8 cellular contexts compared by ENCODE assay signal in genomic region chr1:92961896-92962752, GRCh38. TPM values are rescaled to one million over a fixed set of nuclear protein-coding genes. Genes with fewer than 3 reads are reported as not detected.
A peak's percentile ranks its signal among the peaks of the same experiment; 100 is the strongest.
DNase-seq lines count a peak whose midpoint lies in the region; ATAC-seq and TF ChIP-seq lines count a peak whose summit lies in the region.

No MANE protein-coding gene starts in this region.

- no peak for TF ChIP-seq POLR2A in prostate gland (IDR thresholded peaks at IDR 0.05)

- peaks cover 24% of the 10 kb centered on the region for H3K4me1 ChIP-seq in PC-9 (replicated peaks; ENCODE audit: insufficient read depth)
- no peaks in the 10 kb centered on the region for H3K4me1 ChIP-seq in prostate gland (replicated peaks)

- peaks cover 8% of the 10 kb centered on the region for H3K4me1 Mint-ChIP-seq in glutamatergic neuron (ENCODE audit: low read depth, unreplicated experiment)

- H3K36me3 ChIP-seq in PC-9 (ENCODE audit: low read depth), result no peaks in the 10 kb centered on the region
- no peaks in the 10 kb centered on the region for H3K36me3 ChIP-seq in prostate gland

- no peaks in the 10 kb centered on the region for H3K9me2 ChIP-seq in PC-9 (ENCODE audit: insufficient read depth)

- BruUV-seq in PC-9 (replicated peaks; lab: Mats Ljungman, UMichigan), result TSS peak; percentile 81

- intact Hi-C loops in PC-9 (cut with micrococcal nuclease; ENCODE audit: unreplicated experiment), result loop anchor here (1.0 to 2.0 kb wide), 2 partner anchors 32 to 101 kb away; no protein-coding TSS in a partner anchor
- intact Hi-C loops in prostate gland (cut with DNase I), result loop anchor here (2.0 kb wide), 1 partner anchor 103 kb away; no protein-coding TSS in a partner anchor

- H3K27me3 ChIP-seq in PC-9 (ENCODE audit: insufficient read depth, low read depth) (no peaks in the 10 kb centered on the region), prostate gland (replicated peaks; ENCODE audit: insufficient read depth) (no peaks in the 10 kb centered on the region)

- POLR2A ChIA-PET in PC-9 (lab: Charles Lee; ENCODE audit: unreplicated experiment), result interaction anchor here (0.5 to 1.0 kb wide), 7 partner anchors 28 to 1353 kb away, joined by 3 to 23 read pairs (median 9); partner anchors contain the start of gene MTF2

- peaks cover 7% of the 10 kb centered on the region; the same call in 1 of the 2 replicates for H3F3A ChIP-seq in PC-9 (ENCODE audit: insufficient read depth, low read depth)

- peak overlapping the region; percentile 82 for H3K4me2 ChIP-seq in PC-9

- H3K9me3 ChIP-seq in PC-9 (ENCODE audit: insufficient read depth, low read depth), result no peaks in the 10 kb centered on the region
- H3K9me3 ChIP-seq in prostate gland, result no peaks in the 10 kb centered on the region

- DNase-seq in AG09309 (ENCODE audit: low read depth) (peak; percentile 40), PC-9 (peak; percentile 17 to 82), activated gamma-delta T cell (lab: John Stamatoyannopoulos, UW) (peak; percentile 39), glutamatergic neuron (no peak), prostate gland (ENCODE audit: low spot score) (no peak), GF-D8 (lab: John Stamatoyannopoulos, UW) (no peak)

- WGBS in prostate gland, result 5% methylated on average over 24 of the region's 32 CpGs

- no peak for TF ChIP-seq CTCF in AG09309 (IDR thresholded peaks at IDR 0.05; ENCODE audit: control insufficient read depth, insufficient read depth, low read depth, low read length, missing control alignments)
- TF ChIP-seq CTCF in PC-9 (conservative IDR thresholded peaks at IDR 0.05), result 0 out of 2 replicates have a peak, but pooled peaks have one; percentile 14
- no peak for TF ChIP-seq CTCF in glutamatergic neuron (IDR thresholded peaks at IDR 0.05; ENCODE audit: partially characterized antibody, unreplicated experiment)
- TF ChIP-seq CTCF in prostate gland (IDR thresholded peaks at IDR 0.05), result peak in 1 of 4 experiments; percentile 16

- H3K4me3 ChIP-seq in AG09309 (ENCODE audit: control insufficient read depth, low read depth, low read length) (peak overlapping the region; percentile 90), PC-9 (peak overlapping the region; percentile 66), prostate gland (peak overlapping the region; percentile 69 to 95)

- H3K36me3 Mint-ChIP-seq in glutamatergic neuron (ENCODE audit: unreplicated experiment), result no peaks in the 10 kb centered on the region

- peaks cover 12% of the 10 kb centered on the region for H3K79me2 ChIP-seq in PC-9 (ENCODE audit: low read depth)

- H4K20me1 ChIP-seq in PC-9 (ENCODE audit: insufficient read depth), result no peaks in the 10 kb centered on the region

- H2AFZ ChIP-seq in PC-9, result peak overlapping the region; percentile 98

- peak overlapping the region; percentile 21 for H3K27ac ChIP-seq in PC-9
- peak overlapping the region; percentile 95 to 96 for H3K27ac ChIP-seq in prostate gland

- peak; percentile 55 for ATAC-seq in GM18873 (IDR thresholded peaks at IDR 0.05; ENCODE audit: low FRiP score, unreplicated experiment)
- peak; percentile 51 for ATAC-seq in HG03097 (IDR thresholded peaks at IDR 0.05; ENCODE audit: low FRiP score, unreplicated experiment)

- CTCF ChIA-PET in PC-9 (lab: Charles Lee), result interaction anchor here (0.6 to 1.3 kb wide), 5 partner anchors 75 to 104 kb away, joined by 3 to 7 read pairs (median 4); no protein-coding TSS in a partner anchor

- peak overlapping the region; percentile 84 for H3K4me3 Mint-ChIP-seq in glutamatergic neuron (ENCODE audit: unreplicated experiment)

- H3K27me3 Mint-ChIP-seq in glutamatergic neuron (ENCODE audit: unreplicated experiment), result peaks cover 9% of the 10 kb centered on the region

- H3K27ac Mint-ChIP-seq in glutamatergic neuron (ENCODE audit: unreplicated experiment), result peak overlapping the region; percentile 87

- peaks cover 7% of the 10 kb centered on the region for H3K9me3 Mint-ChIP-seq in glutamatergic neuron (ENCODE audit: unreplicated experiment)

RNA-seq across cellular contexts. Expression of gene DIPK1A, which starts 0.9 kb away (rescaled TPM):
- total RNA-seq in PC-9 (2021), result 10.5 and 11.2 TPM in 2 replicates
- 7.2 TPM for total RNA-seq in glutamatergic neuron (ENCODE audit: unreplicated experiment)
- 10 to 100 TPM in 1 of 2 donors, 1 to 10 TPM in 1; 9.2 to 22.2 TPM for total RNA-seq in prostate gland

Comparison
In these comparisons a context has a peak if more than half of its experiments do, and no peak if none do; other contexts are left out.
1. DNase-seq: peak in AG09309 (single experiment), PC-9 (2 of 2) and activated gamma-delta T cell (single experiment); none in glutamatergic neuron (single experiment), prostate gland (single experiment) and GF-D8 (single experiment).
2. Peak in every context shown above with its lines, with median percentiles within 50 percentile points of each other: H3K4me3 ChIP-seq.